ENCODE assay signal across 8 cellular contexts in the genomic region with DNA sequence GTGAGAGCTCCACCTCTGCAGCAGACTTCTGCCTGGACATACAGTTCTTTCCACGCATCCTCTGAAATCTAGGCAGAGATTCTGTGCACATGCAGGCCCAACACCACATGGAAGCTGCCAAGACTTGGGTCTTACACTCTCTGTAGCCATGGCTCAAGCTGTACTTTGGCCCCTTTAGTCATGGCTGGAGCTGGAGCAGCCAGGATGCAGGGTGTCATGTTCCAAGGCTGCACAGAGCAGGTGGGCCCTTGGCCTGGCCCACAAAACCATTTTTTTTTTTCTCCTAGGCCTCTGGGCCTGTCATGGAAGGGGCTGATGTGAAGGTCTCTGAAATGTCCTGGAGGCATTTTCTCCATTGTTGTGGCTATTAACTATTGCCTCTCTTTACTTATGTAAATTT.
"Had no signal": no experiment of that assay in that cellular context is flagged by ENCODE, and none has a peak within 500 bp of the region (broad histone marks: within the 10 kb centered on the region; RNA-seq: fewer than 3 reads in every experiment).

No MANE protein-coding gene starts in this region.

- ATAC-seq: K562 had no signal

- H3K4me3 ChIP-seq: K562 had no signal

- H3K36me3 Mint-ChIP-seq: IgD-negative memory B cell had no signal

- FAIRE-seq: HTR-8/SVneo, K562 had no signal

- H3K9ac ChIP-seq: KMS-11 had no signal

- H3K4me3 Mint-ChIP-seq: IgD-negative memory B cell had no signal

- H3K27me3 Mint-ChIP-seq: IgD-negative memory B cell had no signal

- H3K27ac ChIP-seq: HL-60, KMS-11 had no signal

- H3K4me2 ChIP-seq: KMS-11 had no signal

- DNase-seq: IMR-90, KBM-7, KG1 had no signal
